In genomic region chr4:130349745-130350144, GRCh38 we compare ENCODE assay signal across 27 cellular contexts.
"Had no signal": no experiment of that assay in that cellular context is flagged by ENCODE, and none has a peak within 500 bp of the region (broad histone marks: within the 10 kb centered on the region; RNA-seq: fewer than 3 reads in every experiment).

No MANE protein-coding gene starts in this region.

- DNase-seq: activated CD4-positive, alpha-beta memory T cell treated with anti-CD3 and anti-CD28 coated beads for 36 hours; activated CD4-positive, alpha-beta T cell treated with anti-CD3 and anti-CD28 coated beads for 36 hours; activated CD4-positive, alpha-beta T cell treated with anti-CD3 and anti-CD28 coated beads, Interleukin-2, amount 10 ng/mL, durations not matched to agents 24 days and 14 days; activated CD4-positive, CD25-positive, alpha-beta regulatory T cell; activated CD4-positive, CD25-positive, alpha-beta regulatory T cell treated with anti-CD3 and anti-CD28 coated beads, Interleukin-2, amount 50 U/mL, for 72 hours; activated CD8-positive, alpha-beta memory T cell treated with anti-CD3 and anti-CD28 coated beads, Interleukin-2, amount 10 ng/mL, durations not matched to agents 7 days and 5 days; activated CD8-positive, alpha-beta memory T cell treated with anti-CD3 and anti-CD28 coated beads, Interleukin-2, amount 50 U/mL, for 4 hours; activated CD8-positive, alpha-beta T cell treated with anti-CD3 and anti-CD28 coated beads, Interleukin-2, amount 10 ng/mL, durations not matched to agents 7 days and 5 days; activated effector memory CD4-positive, alpha-beta T cell treated with anti-CD3 and anti-CD28 coated beads, Interleukin-2, amount 50 U/mL, for 16 hours; activated naive CD4-positive, alpha-beta T cell treated with anti-CD3 and anti-CD28 coated beads for 36 hours; activated naive CD8-positive, alpha-beta T cell treated with anti-CD3 and anti-CD28 coated beads for 36 hours; activated naive CD8-positive, alpha-beta T cell treated with anti-CD3 and anti-CD28 coated beads, Interleukin-2, amount 50 U/mL, for 24 hours; activated T-cell treated with anti-CD3 and anti-CD28 coated beads, Interleukin-2, amount 50 U/mL, for 1 hour; activated T-cell treated with anti-CD3 and anti-CD28 coated beads, Interleukin-2, amount 50 U/mL, for 48 hours; adrenal gland; amygdala; central memory CD4-positive, alpha-beta T cell; cerebellar nuclear complex; colonic mucosa; effector CD8-positive, alpha-beta T cell; esophagus squamous epithelium; foreskin melanocyte; T-helper 2 cell had no signal

- H3K9me3 ChIP-seq: adrenal gland, ascending aorta, breast epithelium, colonic mucosa, esophagus squamous epithelium had no signal

- ATAC-seq: activated CD4-positive, alpha-beta T cell treated with anti-CD3 and anti-CD28 coated beads for 36 hours; activated CD8-positive, alpha-beta memory T cell treated with anti-CD3 and anti-CD28 coated beads, Interleukin-2, amount 10 ng/mL, durations not matched to agents 7 days and 5 days; activated CD8-positive, alpha-beta T cell treated with anti-CD3 and anti-CD28 coated beads, Interleukin-2, amount 10 ng/mL, durations not matched to agents 7 days and 5 days; activated naive CD8-positive, alpha-beta T cell treated with anti-CD3 and anti-CD28 coated beads, Interleukin-2, amount 50 U/mL, for 24 hours had no signal

- H3K4me1 ChIP-seq: adrenal gland, ascending aorta, breast epithelium, colonic mucosa, esophagus squamous epithelium had no signal

- H3K27ac ChIP-seq: adrenal gland, ascending aorta, breast epithelium, cardiac muscle cell, colonic mucosa, epithelial cell of prostate, esophagus squamous epithelium had no signal

- H3K27me3 ChIP-seq: adrenal gland, ascending aorta, breast epithelium, colonic mucosa, esophagus squamous epithelium had no signal

- H3K36me3 ChIP-seq: adrenal gland, ascending aorta, breast epithelium, cardiac muscle cell, colonic mucosa, esophagus squamous epithelium had no signal

- H3K4me3 ChIP-seq: adrenal gland, ascending aorta, breast epithelium, cardiac muscle cell, colonic mucosa, esophagus squamous epithelium had no signal
